ENCODE assay signal across 18 cellular contexts in genomic region chr12:19830461-19830860, GRCh38.
"Had no signal": no experiment of that assay in that cellular context is flagged by ENCODE, and none has a peak within 500 bp of the region (broad histone marks: within the 10 kb centered on the region; RNA-seq: fewer than 3 reads in every experiment).

No MANE protein-coding gene starts in this region.

- H3K27me3 Mint-ChIP-seq: naive thymus-derived CD4-positive, alpha-beta T cell; stimulated activated naive B cell treated with anti-CD40 and anti-IgM and Interleukin-4, amounts not matched to agents 10 μg/mL and 1 μg/mL and 100 μg/mL, for 72 hours had no signal

- H3K4me3 Mint-ChIP-seq: naive thymus-derived CD4-positive, alpha-beta T cell; stimulated activated naive B cell treated with anti-CD40 and anti-IgM and Interleukin-4, amounts not matched to agents 10 μg/mL and 1 μg/mL and 100 μg/mL, for 72 hours had no signal

- DNase-seq: activated CD4-positive, alpha-beta T cell treated with anti-CD3 and anti-CD28 coated beads, Interleukin-2, amount 50 U/mL, for 48 hours; activated CD4-positive, CD25-positive, alpha-beta regulatory T cell treated with anti-CD3 and anti-CD28 coated beads, Interleukin-2, amount 50 U/mL, for 72 hours; activated naive CD4-positive, alpha-beta T cell treated with Interleukin-2 at 50 U/mL for 16 hours; adrenal gland; body of pancreas; caudate nucleus; erythroblast; left cardiac atrium; mammary epithelial cell; mucosa of descending colon; naive thymus-derived CD4-positive, alpha-beta T cell; retina; stimulated activated CD4-positive, alpha-beta T cell treated with anti-CD3 and anti-CD28 coated beads, Interleukin-12 subunit alpha, Interleukin-12 subunit beta, amount 100 ng/mL, for 4 hours; stimulated activated CD4-positive, alpha-beta T cell treated with anti-CD3 and anti-CD28 coated beads, Interleukin-2, amount 100 ng/mL, for 24 hours; stimulated activated naive B cell treated with anti-CD40 and anti-IgM and Interleukin-4, amounts not matched to agents 10 μg/mL and 1 μg/mL and 100 μg/mL, for 72 hours; T1000; trophoblast cell had no signal

- H3K4me1 Mint-ChIP-seq: stimulated activated naive B cell treated with anti-CD40 and anti-IgM and Interleukin-4, amounts not matched to agents 10 μg/mL and 1 μg/mL and 100 μg/mL, for 72 hours had no signal

- H3K36me3 Mint-ChIP-seq: naive thymus-derived CD4-positive, alpha-beta T cell; stimulated activated naive B cell treated with anti-CD40 and anti-IgM and Interleukin-4, amounts not matched to agents 10 μg/mL and 1 μg/mL and 100 μg/mL, for 72 hours had no signal

- H3K27ac Mint-ChIP-seq: naive thymus-derived CD4-positive, alpha-beta T cell; stimulated activated naive B cell treated with anti-CD40 and anti-IgM and Interleukin-4, amounts not matched to agents 10 μg/mL and 1 μg/mL and 100 μg/mL, for 72 hours had no signal

- ATAC-seq: body of pancreas; gastroesophageal sphincter; left cardiac atrium; mucosa of descending colon; naive thymus-derived CD4-positive, alpha-beta T cell; stimulated activated naive B cell treated with anti-CD40 and anti-IgM and Interleukin-4, amounts not matched to agents 10 μg/mL and 1 μg/mL and 100 μg/mL, for 72 hours had no signal
